Comparison of ENCODE assay signal across 8 cellular contexts in the genomic region with DNA sequence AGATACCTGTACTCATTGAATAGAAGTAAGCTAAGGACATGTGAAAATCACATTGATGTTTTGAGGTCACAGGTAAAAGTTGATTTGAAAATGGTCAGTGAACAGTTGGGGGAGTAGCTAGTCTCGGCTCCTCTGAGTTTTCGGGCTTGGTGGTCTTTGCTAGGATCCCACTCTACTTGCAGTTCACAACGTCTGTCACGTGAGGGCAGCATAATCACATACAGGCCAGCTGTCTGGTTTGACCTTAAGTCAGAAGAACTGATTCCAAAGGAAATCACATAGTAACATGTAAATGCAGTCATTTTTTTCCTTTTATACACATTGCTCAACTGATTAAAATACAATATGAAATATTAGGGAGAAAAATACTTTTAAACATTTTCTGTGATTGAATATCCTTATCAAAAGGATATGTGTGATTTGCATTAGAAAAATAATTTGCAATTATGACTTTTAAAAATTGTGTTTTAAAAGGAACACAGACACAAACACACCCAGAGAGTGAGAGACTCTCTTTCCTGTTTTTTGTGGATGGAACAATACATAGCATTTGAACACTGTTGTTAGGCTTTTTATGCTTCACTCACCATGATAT. TPM values are rescaled to one million over a fixed set of nuclear protein-coding genes. Genes with fewer than 3 reads are reported as not detected.
A peak's percentile ranks its signal among the peaks of the same experiment; 100 is the strongest.
DNase-seq lines count a peak whose midpoint lies in the region; ATAC-seq and TF ChIP-seq lines count a peak whose summit lies in the region.

No MANE protein-coding gene starts in this region.

- H3K27ac ChIP-seq in PC-9 (no peak overlapping the region), cardiac muscle cell (no peak overlapping the region)

- H3F3A ChIP-seq in PC-9 (ENCODE audit: insufficient read depth, low read depth): no peaks in the 10 kb centered on the region

- H3K9me3 ChIP-seq in PC-9 (ENCODE audit: insufficient read depth, low read depth) (no peaks in the 10 kb centered on the region), cardiac muscle cell (ENCODE audit: low read depth) (no peaks in the 10 kb centered on the region)

- no peaks in the 10 kb centered on the region for H3K79me2 ChIP-seq in PC-9 (ENCODE audit: low read depth)

- no peaks in the 10 kb centered on the region for H4K20me1 ChIP-seq in PC-9 (ENCODE audit: insufficient read depth)

- intact Hi-C loops in PC-9 (cut with micrococcal nuclease; ENCODE audit: unreplicated experiment): loop anchor here (1.0 to 5.0 kb wide), 5 partner anchors 78 to 504 kb away; no protein-coding TSS in a partner anchor

- no TSS peak for BruUV-seq in PC-9 (replicated peaks; lab: Mats Ljungman, UMichigan)

- H3K4me1 ChIP-seq in PC-9 (replicated peaks; ENCODE audit: insufficient read depth) (no peaks in the 10 kb centered on the region), cardiac muscle cell (ENCODE audit: low read depth) (no peaks in the 10 kb centered on the region)

- no peak overlapping the region for H3K4me2 ChIP-seq in PC-9

- H3K27me3 ChIP-seq in PC-9 (ENCODE audit: insufficient read depth, low read depth): no peaks in the 10 kb centered on the region
- no peaks in the 10 kb centered on the region for H3K27me3 ChIP-seq in cardiac muscle cell

- no peaks in the 10 kb centered on the region for H3K36me3 ChIP-seq in PC-9 (ENCODE audit: low read depth)
- H3K36me3 ChIP-seq in cardiac muscle cell: no peaks in the 10 kb centered on the region

- no peak overlapping the region for H3K4me3 ChIP-seq in PC-9
- H3K4me3 ChIP-seq in cardiac muscle cell: no peak overlapping the region

- H3K9me2 ChIP-seq in PC-9 (ENCODE audit: insufficient read depth): no peaks in the 10 kb centered on the region

- CTCF ChIA-PET in PC-9 (lab: Charles Lee): interaction anchor here (0.8 to 0.9 kb wide), 2 partner anchors 55 to 240 kb away, joined by 3 read pairs; no protein-coding TSS in a partner anchor

- peak; percentile 72 for DNase-seq in EH (ENCODE audit: low read depth)
- peak; percentile 86 for DNase-seq in HT-29 (ENCODE audit: low spot score)
- DNase-seq in PC-9: peak; percentile 45 to 59
- peak; percentile 29 for DNase-seq in activated naive CD4-positive, alpha-beta T cell treated with anti-CD3 and anti-CD28 coated beads, Interleukin-2, amount 50 U/mL, for 16 hours
- peak; percentile 72 to 89 for DNase-seq in cardiac muscle cell (ENCODE audit: low read depth in 1 of 2, low spot score in 1 of 2)
- DNase-seq in retina: peak; percentile 80

- peak; percentile 93 for TF ChIP-seq CTCF in PC-9 (conservative IDR thresholded peaks at IDR 0.05)
- peak; percentile 96 for TF ChIP-seq CTCF in cardiac muscle cell (IDR thresholded peaks at IDR 0.05; ENCODE audit: low read depth, low read length)

- POLR2A ChIA-PET in PC-9 (lab: Charles Lee; ENCODE audit: unreplicated experiment): no interaction called here

- no peak overlapping the region for H2AFZ ChIP-seq in PC-9

- ATAC-seq in GM21367 (IDR thresholded peaks at IDR 0.05; ENCODE audit: unreplicated experiment): peak; percentile 85
- ATAC-seq in HG03196 (IDR thresholded peaks at IDR 0.05; ENCODE audit: unreplicated experiment): no peak

RNA-seq across cellular contexts. Expression of a gene that starts 21.8 kb away (rescaled TPM):
- not detected in 2 replicates for total RNA-seq in HT-29 (2014; rRNA removed; shearing (Covaris generic))
- total RNA-seq in PC-9 (2021) (not detected in 2 replicates), cardiac muscle cell (not detected in 2 replicates)
- 0.15 TPM in 1 of 2 replicates, not detected in the other for polyA plus RNA-seq in cardiac muscle cell

Comparison
In these comparisons a context has a peak if more than half of its experiments do, and no peak if none do; other contexts are left out.
1. DNase-seq: peak in every context shown above with its lines; median percentile 86 in HT-29; 80 in cardiac muscle cell; 80 in retina; 72 in EH; 52 in PC-9; 29 in activated naive CD4-positive, alpha-beta T cell treated with anti-CD3 and anti-CD28 coated beads, Interleukin-2, amount 50 U/mL, for 16 hours.